8 cellular contexts compared by ENCODE assay signal in the genomic region with DNA sequence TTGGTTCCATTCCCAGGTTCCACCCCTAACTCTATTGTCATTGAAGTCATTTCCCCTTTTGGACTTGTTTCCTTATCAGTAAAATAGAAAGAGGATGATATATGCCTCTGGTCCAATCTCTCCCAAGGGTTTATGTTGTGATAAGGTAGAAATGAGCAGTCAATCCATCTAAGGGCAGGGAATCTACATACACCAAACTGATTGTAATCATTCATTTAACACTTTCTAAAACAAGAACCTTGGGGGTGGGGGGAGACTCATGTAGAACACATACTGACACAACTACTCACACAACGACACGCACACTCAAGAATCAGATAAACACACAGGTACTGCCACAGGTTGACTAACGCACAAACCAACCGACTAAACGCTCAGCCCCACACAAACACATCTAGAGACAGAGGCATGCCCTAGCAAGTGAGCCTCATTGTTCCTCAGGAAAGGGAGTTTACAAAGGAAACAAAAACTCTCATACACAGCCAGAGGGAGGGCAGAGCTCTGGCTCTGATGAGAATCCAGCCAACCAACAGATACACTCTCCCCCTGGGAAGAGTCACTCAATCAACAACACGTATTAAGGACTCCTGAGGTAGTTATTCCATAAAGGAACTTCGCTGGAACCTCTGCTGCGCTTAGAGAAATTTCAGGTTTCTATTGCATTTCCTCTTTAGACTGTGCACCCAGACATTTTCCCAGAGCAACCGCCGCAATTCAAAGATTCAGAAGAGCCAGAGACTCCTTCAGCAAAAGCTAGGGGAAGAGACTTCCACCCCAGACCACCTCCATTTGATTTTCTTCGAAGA. TPM values are rescaled to one million over a fixed set of nuclear protein-coding genes. Genes with fewer than 3 reads are reported as not detected.
DNase-seq lines count a peak whose midpoint lies in the region; ATAC-seq, FAIRE-seq and TF ChIP-seq lines count a peak whose summit lies in the region.

No MANE protein-coding gene starts in this region.

- peaks cover 38% of the 10 kb centered on the region for H3K79me2 ChIP-seq in HepG2 (ENCODE audit: insufficient read depth, low read length)

- 5% methylated on average over 8 of the region's 11 CpGs for WGBS in HepG2 (ENCODE audit: low lambda C conversion rate)
- WGBS in transverse colon (ENCODE audit: low coverage in 1 of 2), 2 donors = 0 to 18% methylated on average over 2 to 11 of the region's 11 CpGs

- H3K27me3 ChIP-seq in HepG2 (ENCODE audit: control insufficient read depth in 1 of 2, insufficient read depth in 2 of 2, low read length in 2 of 2) (no peaks in the 10 kb centered on the region; a peak in 1 of 5 replicates), transverse colon (no peaks in the 10 kb centered on the region)

- ATAC-seq in HepG2 = peak; percentile 11
- ATAC-seq in HG03097 (IDR thresholded peaks at IDR 0.05; ENCODE audit: low FRiP score, unreplicated experiment) = no peak

- no peak for TF ChIP-seq RAD21 in HepG2 (CRISPR knock-in tag; IDR thresholded peaks at IDR 0.05)

- peaks cover 52% of the 10 kb centered on the region for H3K4me1 ChIP-seq in HepG2 (ENCODE audit: insufficient read depth, low read length)
- peaks cover 0 to 41% (median 27%) of the 10 kb centered on the region in 4 donors for H3K4me1 ChIP-seq in transverse colon

- BruUV-seq in MCF 10A (replicated peaks; lab: Mats Ljungman, UMichigan) = no TSS peak
- no TSS peak for BruUV-seq in HepG2 (replicated peaks; lab: Mats Ljungman, UMichigan)

- no peaks in the 10 kb centered on the region for H3K27me3 Mint-ChIP-seq in MCF 10A (ENCODE audit: insufficient read depth, unreplicated experiment)

- H3K4me3 ChIP-seq in HepG2 (replicated peaks in 1 of 3; ENCODE audit: insufficient read depth in 1 of 3, low read depth in 2 of 3, low read length in 3 of 3) (peak overlapping the region; percentile 64 to 87 (median 84)), transverse colon (peak overlapping the region; percentile 50 to 69 (median 54))

- peaks cover 8% of the 10 kb centered on the region for H3K9me3 Mint-ChIP-seq in MCF 10A (ENCODE audit: unreplicated experiment)

- no peaks in the 10 kb centered on the region for H3K36me3 Mint-ChIP-seq in MCF 10A (ENCODE audit: insufficient read depth, unreplicated experiment)

- peak; percentile 32 for FAIRE-seq in HepG2 (lab: Jason Lieb, UNC)

- H3K27ac Mint-ChIP-seq in MCF 10A (ENCODE audit: low read depth, unreplicated experiment) = peak overlapping the region; percentile 94

- 0 out of 2 replicates have a peak, but pooled peaks cover 3% of the 10 kb centered on the region for H4K20me1 ChIP-seq in HepG2 (ENCODE audit: insufficient read depth, low read length)

- no peak for TF ChIP-seq EP300 in HepG2 (IDR thresholded peaks at IDR 0.05; ENCODE audit: low read depth in 2 of 2, low read length in 2 of 2)
- TF ChIP-seq EP300 in HepG2 (CRISPR knock-in tag; IDR thresholded peaks at IDR 0.05; ENCODE audit: borderline replicate concordance) = no peak
- no peak for TF ChIP-seq EP300 in transverse colon (IDR thresholded peaks at IDR 0.05; ENCODE audit: low read depth)

- peak overlapping the region; percentile 76 for H3K9ac ChIP-seq in HepG2 (ENCODE audit: insufficient read depth, low read depth, low read length)

- CTCF ChIA-PET in MCF 10A (lab: Yijun Ruan, JAX) (interaction anchor here (1.2 to 5.7 kb wide), 11 partner anchors 8 to 78 kb away, joined by 3 to 58 read pairs (median 11); a partner anchor contains a TSS), HepG2 (lab: Yijun Ruan, JAX; ENCODE audit: low intra/inter-chr PET ratio, low total read pairs) (interaction anchor here (0.8 to 1.8 kb wide), 2 partner anchors 22 to 23 kb away, joined by 3 to 4 read pairs; no protein-coding TSS in a partner anchor)

- H3K4me3 Mint-ChIP-seq in MCF 10A (ENCODE audit: unreplicated experiment) = peak overlapping the region; percentile 80

- POLR2A ChIA-PET in MCF 10A (lab: Yijun Ruan, JAX) (interaction anchor here (0.5 to 5.9 kb wide), 56 partner anchors 9 to 1121 kb away, joined by 3 to 371 read pairs (median 7); a partner anchor contains a TSS), HepG2 (lab: Yijun Ruan, JAX) (interaction anchor here (0.7 to 2.3 kb wide), 13 partner anchors 13 to 703 kb away, joined by 3 to 60 read pairs (median 5); a partner anchor contains a TSS)

- TF ChIP-seq CTCF in MCF 10A (IDR thresholded peaks at IDR 0.05; ENCODE audit: unreplicated experiment) (no peak), HepG2 (CRISPR knock-in tag; IDR thresholded peaks at IDR 0.05) (no peak), transverse colon (IDR thresholded peaks at IDR 0.05) (no peak)

- DNase-seq in NCI-H2196 (lab: John Stamatoyannopoulos, UW; ENCODE audit: unreplicated experiment) (peak; percentile 28), NCI-H2196 treated with DMSO at 0.1 percent for 48 hours (lab: John Stamatoyannopoulos, UW; ENCODE audit: unreplicated experiment) (no peak), NCI-H1105 treated with DMSO at 0.1 percent for 48 hours (lab: John Stamatoyannopoulos, UW) (peak; percentile 71), MCF 10A (ENCODE audit: unreplicated experiment) (peak; percentile 87), HepG2 (ENCODE audit: low spot score) (no peak), transverse colon (no peak), globus pallidus (ENCODE audit: low spot score) (no peak)

- H3K4me1 Mint-ChIP-seq in MCF 10A (ENCODE audit: insufficient read depth, unreplicated experiment) = peaks cover 48% of the 10 kb centered on the region

- peak overlapping the region; percentile 77 for H3K4me2 ChIP-seq in HepG2 (ENCODE audit: low read depth, low read length)

- H3K36me3 ChIP-seq in HepG2 (replicated peaks in 1 of 2; ENCODE audit: control insufficient read depth in 1 of 2, insufficient read depth in 2 of 2, low read length in 2 of 2) (no peaks in the 10 kb centered on the region), transverse colon (no peaks in the 10 kb centered on the region)

- no peak; a peak in 1 of 4 replicates for TF ChIP-seq POLR2A in HepG2 (IDR thresholded peaks at IDR 0.05; ENCODE audit: insufficient read depth in 1 of 2, low read depth in 2 of 2, low read length in 2 of 2)
- peak; percentile 4 for TF ChIP-seq POLR2A in transverse colon (IDR thresholded peaks at IDR 0.05)

- intact Hi-C loops in MCF 10A (cut with micrococcal nuclease) (loop anchor here (2.0 kb wide), 1 partner anchor 23 kb away; no protein-coding TSS in a partner anchor), HepG2 (cut with micrococcal nuclease; ENCODE audit: unreplicated experiment) (loop anchor here (1.0 kb wide), 1 partner anchor 23 kb away; no protein-coding TSS in a partner anchor), transverse colon (cut with DNase I; ENCODE audit: low total_unique reads) (no loop called here)

- no peak overlapping the region for H2AFZ ChIP-seq in HepG2 (ENCODE audit: low read length)

- H3K9me3 ChIP-seq in HepG2 (ENCODE audit: low read length) (no peaks in the 10 kb centered on the region), transverse colon (no peaks in the 10 kb centered on the region)

- H3K27ac ChIP-seq in HepG2 (ENCODE audit: extremely low read length, insufficient read depth, low read length) = peak overlapping the region; percentile 75
- H3K27ac ChIP-seq in transverse colon = peak overlapping the region; percentile 82 to 90 (median 90)

- in situ Hi-C loops in HepG2 (cut with HindIII; ENCODE audit: extremely low pct_ligation_motif_present, low pct_unique_long_range_greater_than_20kb) (no loop called here), transverse colon (cut with MboI; ENCODE audit: low pct_ligation_motif_present in 1 of 4, low pct_unique_long_range_greater_than_20kb in 1 of 4, low sequenced_read_pairs in 3 of 4) (no loop called here)

RNA-seq across cellular contexts. Expression of a gene that starts 1.0 kb away (rescaled TPM):
- 73.6 and 76.8 TPM in 2 replicates for total RNA-seq in MCF 10A (2022)
- 41.4 and 95.8 TPM in 2 replicates for total RNA-seq in HepG2 (2016; rRNA removed; fragmentation: Illumina TruSeq; extraction: Trizol)
- total RNA-seq in HepG2 (2016; cell fraction: cytosol; rRNA removed; fragmentation: Illumina TruSeq; extraction: Trizol; ENCODE audit: low read depth) = 4.5 and 5.4 TPM in 2 replicates
- 42.0 and 91.4 TPM in 2 replicates for total RNA-seq in HepG2 (2016; cell fraction: insoluble cytoplasmic fraction; rRNA removed; fragmentation: Illumina TruSeq; extraction: Trizol)
- total RNA-seq in HepG2 (2016; cell fraction: membrane; rRNA removed; fragmentation: Illumina TruSeq; extraction: Trizol) = 13.3 and 15.6 TPM in 2 replicates
- total RNA-seq in HepG2 (2016; cell fraction: nucleus; rRNA removed; fragmentation: Illumina TruSeq; extraction: Trizol) = 73.4 and 78.1 TPM in 2 replicates
- polyA plus RNA-seq in HepG2 (2011; rRNA removed) = 105 and 145 TPM in 2 replicates
- polyA plus RNA-seq in HepG2 (2011; cell fraction: cytosol; rRNA removed) = 97.9 and 106 TPM in 2 replicates
- polyA plus RNA-seq in HepG2 (2011; cell fraction: nucleus; rRNA removed) = 65.0 and 70.1 TPM in 2 replicates
- 48.5 and 60.7 TPM in 2 replicates for polyA plus RNA-seq in HepG2 (2012)
- 4.5 and 4.7 TPM in 2 replicates for polyA plus RNA-seq in HepG2 (2016; cell fraction: cytosol; fragmentation: Illumina TruSeq; extraction: Trizol; ENCODE audit: low read depth)
- polyA plus RNA-seq in HepG2 (2016; cell fraction: insoluble cytoplasmic fraction; fragmentation: Illumina TruSeq; extraction: Trizol; ENCODE audit: low read depth) = 24.5 and 27.5 TPM in 2 replicates
- polyA plus RNA-seq in HepG2 (2016; cell fraction: membrane; fragmentation: Illumina TruSeq; extraction: Trizol; ENCODE audit: low read depth) = 8.6 and 9.1 TPM in 2 replicates
- 69.9 and 80.4 TPM in 2 replicates for polyA plus RNA-seq in HepG2 (2016; cell fraction: nucleus; fragmentation: Illumina TruSeq; extraction: Trizol; ENCODE audit: insufficient read depth, low read depth)
- polyA minus RNA-seq in HepG2 (2011; rRNA and poly(A)+ RNA removed; ENCODE audit: low replicate concordance) = 95.1 and 327 TPM in 2 replicates
- polyA minus RNA-seq in HepG2 (2011; cell fraction: cytosol; rRNA and poly(A)+ RNA removed) = 74.7 and 90.1 TPM in 2 replicates
- 27.6 and 39.4 TPM in 2 replicates for polyA minus RNA-seq in HepG2 (2011; cell fraction: nucleus; rRNA and poly(A)+ RNA removed)
- 100 to 1,000 TPM in 2 of 4 donors, 10 to 100 TPM in 2; 91.7 to 126 (median 105) TPM for total RNA-seq in transverse colon

RNA-seq across cellular contexts. Expression of a gene that starts 18.8 kb away (rescaled TPM):
- total RNA-seq in MCF 10A (2022) = 35.2 and 48.0 TPM in 2 replicates
- total RNA-seq in HepG2 (2016; rRNA removed; fragmentation: Illumina TruSeq; extraction: Trizol) = 0.31 TPM in 1 of 2 replicates, not detected in the other
- not detected in 2 replicates for total RNA-seq in HepG2 (2016; cell fraction: cytosol; rRNA removed; fragmentation: Illumina TruSeq; extraction: Trizol; ENCODE audit: low read depth)
- 0.22 TPM in 1 of 2 replicates, not detected in the other for total RNA-seq in HepG2 (2016; cell fraction: insoluble cytoplasmic fraction; rRNA removed; fragmentation: Illumina TruSeq; extraction: Trizol)
- total RNA-seq in HepG2 (2016; cell fraction: membrane; rRNA removed; fragmentation: Illumina TruSeq; extraction: Trizol) = not detected in 2 replicates
- total RNA-seq in HepG2 (2016; cell fraction: nucleus; rRNA removed; fragmentation: Illumina TruSeq; extraction: Trizol) = 0.99 TPM in 1 of 2 replicates, not detected in the other
- polyA plus RNA-seq in HepG2 (2011; rRNA removed) = 0.15 TPM in 1 of 2 replicates, not detected in the other
- not detected in 2 replicates for polyA plus RNA-seq in HepG2 (2011; cell fraction: cytosol; rRNA removed)
- 0.55 and 0.79 TPM in 2 replicates for polyA plus RNA-seq in HepG2 (2011; cell fraction: nucleus; rRNA removed)
- polyA plus RNA-seq in HepG2 (2012) = not detected in 2 replicates
- polyA plus RNA-seq in HepG2 (2016; cell fraction: cytosol; fragmentation: Illumina TruSeq; extraction: Trizol; ENCODE audit: low read depth) = not detected in 2 replicates
- polyA plus RNA-seq in HepG2 (2016; cell fraction: insoluble cytoplasmic fraction; fragmentation: Illumina TruSeq; extraction: Trizol; ENCODE audit: low read depth) = not detected in 2 replicates
- not detected in 2 replicates for polyA plus RNA-seq in HepG2 (2016; cell fraction: membrane; fragmentation: Illumina TruSeq; extraction: Trizol; ENCODE audit: low read depth)
- polyA plus RNA-seq in HepG2 (2016; cell fraction: nucleus; fragmentation: Illumina TruSeq; extraction: Trizol; ENCODE audit: insufficient read depth, low read depth) = not detected in 2 replicates
- polyA minus RNA-seq in HepG2 (2011; rRNA and poly(A)+ RNA removed; ENCODE audit: low replicate concordance) = 0.28 and 1.2 TPM in 2 replicates
- not detected in 2 replicates for polyA minus RNA-seq in HepG2 (2011; cell fraction: cytosol; rRNA and poly(A)+ RNA removed)
- polyA minus RNA-seq in HepG2 (2011; cell fraction: nucleus; rRNA and poly(A)+ RNA removed) = 0.87 and 1.2 TPM in 2 replicates
- total RNA-seq in transverse colon = 100 to 1,000 TPM; 104 to 224 (median 191) TPM

RNA-seq across cellular contexts. Expression of a gene that starts 25.8 kb away (rescaled TPM):
- total RNA-seq in MCF 10A (2022) = 48.8 and 52.8 TPM in 2 replicates
- 32.2 and 39.4 TPM in 2 replicates for total RNA-seq in HepG2 (2016; rRNA removed; fragmentation: Illumina TruSeq; extraction: Trizol)
- 10.2 and 10.9 TPM in 2 replicates for total RNA-seq in HepG2 (2016; cell fraction: cytosol; rRNA removed; fragmentation: Illumina TruSeq; extraction: Trizol; ENCODE audit: low read depth)
- total RNA-seq in HepG2 (2016; cell fraction: insoluble cytoplasmic fraction; rRNA removed; fragmentation: Illumina TruSeq; extraction: Trizol) = 35.2 and 38.6 TPM in 2 replicates
- 21.9 and 22.5 TPM in 2 replicates for total RNA-seq in HepG2 (2016; cell fraction: membrane; rRNA removed; fragmentation: Illumina TruSeq; extraction: Trizol)
- 36.9 and 43.8 TPM in 2 replicates for total RNA-seq in HepG2 (2016; cell fraction: nucleus; rRNA removed; fragmentation: Illumina TruSeq; extraction: Trizol)
- polyA plus RNA-seq in HepG2 (2011; rRNA removed) = 26.9 and 40.0 TPM in 2 replicates
- 13.4 and 14.2 TPM in 2 replicates for polyA plus RNA-seq in HepG2 (2011; cell fraction: cytosol; rRNA removed)
- 155 and 169 TPM in 2 replicates for polyA plus RNA-seq in HepG2 (2011; cell fraction: nucleus; rRNA removed)
- 15.0 and 18.0 TPM in 2 replicates for polyA plus RNA-seq in HepG2 (2012)
- polyA plus RNA-seq in HepG2 (2016; cell fraction: cytosol; fragmentation: Illumina TruSeq; extraction: Trizol; ENCODE audit: low read depth) = 5.6 and 6.8 TPM in 2 replicates
- 25.5 and 27.5 TPM in 2 replicates for polyA plus RNA-seq in HepG2 (2016; cell fraction: insoluble cytoplasmic fraction; fragmentation: Illumina TruSeq; extraction: Trizol; ENCODE audit: low read depth)
- polyA plus RNA-seq in HepG2 (2016; cell fraction: membrane; fragmentation: Illumina TruSeq; extraction: Trizol; ENCODE audit: low read depth) = 12.4 and 13.2 TPM in 2 replicates
- polyA plus RNA-seq in HepG2 (2016; cell fraction: nucleus; fragmentation: Illumina TruSeq; extraction: Trizol; ENCODE audit: insufficient read depth, low read depth) = 90.2 and 94.9 TPM in 2 replicates
- 71.6 and 214 TPM in 2 replicates for polyA minus RNA-seq in HepG2 (2011; rRNA and poly(A)+ RNA removed; ENCODE audit: low replicate concordance)
- polyA minus RNA-seq in HepG2 (2011; cell fraction: cytosol; rRNA and poly(A)+ RNA removed) = 13.4 and 14.8 TPM in 2 replicates
- polyA minus RNA-seq in HepG2 (2011; cell fraction: nucleus; rRNA and poly(A)+ RNA removed) = 21.8 and 24.0 TPM in 2 replicates
- 10 to 100 TPM; 34.4 to 78.2 (median 64.9) TPM for total RNA-seq in transverse colon

RNA-seq across cellular contexts. Expression of a gene that starts 49.7 kb away (rescaled TPM):
- 0.34 and 0.58 TPM in 2 replicates for total RNA-seq in MCF 10A (2022)
- 0.20 TPM in 1 of 2 replicates, not detected in the other for total RNA-seq in HepG2 (2016; rRNA removed; fragmentation: Illumina TruSeq; extraction: Trizol)
- total RNA-seq in HepG2 (2016; cell fraction: cytosol; rRNA removed; fragmentation: Illumina TruSeq; extraction: Trizol; ENCODE audit: low read depth) = not detected in 2 replicates
- total RNA-seq in HepG2 (2016; cell fraction: insoluble cytoplasmic fraction; rRNA removed; fragmentation: Illumina TruSeq; extraction: Trizol) = 0.07 and 0.37 TPM in 2 replicates
- not detected in 2 replicates for total RNA-seq in HepG2 (2016; cell fraction: membrane; rRNA removed; fragmentation: Illumina TruSeq; extraction: Trizol)
- 0.16 and 0.34 TPM in 2 replicates for total RNA-seq in HepG2 (2016; cell fraction: nucleus; rRNA removed; fragmentation: Illumina TruSeq; extraction: Trizol)
- polyA plus RNA-seq in HepG2 (2011; rRNA removed) = 0.13 and 0.17 TPM in 2 replicates
- 0.04 and 0.05 TPM in 2 replicates for polyA plus RNA-seq in HepG2 (2011; cell fraction: cytosol; rRNA removed)
- 0.61 and 0.68 TPM in 2 replicates for polyA plus RNA-seq in HepG2 (2011; cell fraction: nucleus; rRNA removed)
- polyA plus RNA-seq in HepG2 (2012) = 0.16 and 0.21 TPM in 2 replicates
- 0.03 TPM in 1 of 2 replicates, not detected in the other for polyA plus RNA-seq in HepG2 (2016; cell fraction: cytosol; fragmentation: Illumina TruSeq; extraction: Trizol; ENCODE audit: low read depth)
- polyA plus RNA-seq in HepG2 (2016; cell fraction: insoluble cytoplasmic fraction; fragmentation: Illumina TruSeq; extraction: Trizol; ENCODE audit: low read depth) = 0.07 and 0.09 TPM in 2 replicates
- 0.03 and 0.05 TPM in 2 replicates for polyA plus RNA-seq in HepG2 (2016; cell fraction: membrane; fragmentation: Illumina TruSeq; extraction: Trizol; ENCODE audit: low read depth)
- 0.46 and 0.75 TPM in 2 replicates for polyA plus RNA-seq in HepG2 (2016; cell fraction: nucleus; fragmentation: Illumina TruSeq; extraction: Trizol; ENCODE audit: insufficient read depth, low read depth)
- polyA minus RNA-seq in HepG2 (2011; rRNA and poly(A)+ RNA removed; ENCODE audit: low replicate concordance) = 0.02 and 0.09 TPM in 2 replicates
- polyA minus RNA-seq in HepG2 (2011; cell fraction: cytosol; rRNA and poly(A)+ RNA removed) = not detected in 2 replicates
- 0.13 and 1.2 TPM in 2 replicates for polyA minus RNA-seq in HepG2 (2011; cell fraction: nucleus; rRNA and poly(A)+ RNA removed)
- 10 to 100 TPM in 1 of 4 donors, 1 to 10 TPM in 2, under 1 TPM in 1; 0.60 to 11.0 (median 4.4) TPM for total RNA-seq in transverse colon

Comparison
In these comparisons a context has a peak if more than half of its experiments do, and no peak if none do; other contexts are left out.
1. DNase-seq: peak in NCI-H2196 (single experiment), NCI-H1105 treated with DMSO at 0.1 percent for 48 hours (single experiment) and MCF 10A (single experiment); none in NCI-H2196 treated with DMSO at 0.1 percent for 48 hours (single experiment), HepG2 (single experiment), transverse colon (single experiment) and globus pallidus (single experiment).
2. RNA of a gene that starts 18.8 kb away (total RNA-seq): 104 to 224 TPM in transverse colon and 35.2 to 48.0 TPM in MCF 10A; 0.22 to 0.99 TPM in HepG2; every median in the first group is over 10 times any median in the second.